Comparison of ENCODE assay signal across 1 cellular context in genomic region chr17:2239170-2239551, GRCh38.
TF ChIP-seq lines count a peak whose summit lies in the region.

No MANE protein-coding gene starts in this region.

TF ChIP-seq in GM12878, 131 proteins besides CTCF, POLR2A, EP300 and RAD21 (continued from another document):
- TF ChIP-seq REST (IDR thresholded peaks at IDR 0.05; ENCODE audit: low read depth, low read length) (no peak), STAT1 (conservative IDR thresholded peaks at IDR 0.05) (no peak), WRNIP1 (IDR thresholded peaks at IDR 0.05; ENCODE audit: borderline replicate concordance, low read depth, low read length) (no peak), JUND (IDR thresholded peaks at IDR 0.05; ENCODE audit: low read depth, low read length) (no peak), POU2F2 (IDR thresholded peaks at IDR 0.05; ENCODE audit: borderline replicate concordance, low read depth, low read length) (no peak), LARP7 (IDR thresholded peaks at IDR 0.05) (no peak), NFYA (IDR thresholded peaks at IDR 0.05; ENCODE audit: borderline replicate concordance, low read depth, low read length) (no peak)
